In genomic region chr17:30831257-30831656, GRCh38 we compare ENCODE assay signal across 8 cellular contexts. TPM values are rescaled to one million over a fixed set of nuclear protein-coding genes. Genes with fewer than 3 reads are reported as not detected.
DNase-seq lines count a peak whose midpoint lies in the region; ATAC-seq and TF ChIP-seq lines count a peak whose summit lies in the region.

No MANE protein-coding gene starts in this region.

- H3F3A ChIP-seq in SK-N-SH (replicated peaks; ENCODE audit: insufficient read depth) (peaks cover 7% of the 10 kb centered on the region), PC-3 (ENCODE audit: low read length, unreplicated experiment) (no peaks in the 10 kb centered on the region)

- H3K9ac ChIP-seq in SK-N-SH (peak overlapping the region; percentile 91; the same call in 1 of the 2 replicates), PC-3 (ENCODE audit: low read length) (peak overlapping the region; percentile 99), muscle layer of colon (ENCODE audit: low read length) (peak overlapping the region; percentile 25)

- H3K79me2 ChIP-seq in SK-N-SH (ENCODE audit: insufficient read depth) (peaks cover 39% of the 10 kb centered on the region), PC-3 (ENCODE audit: low read length) (peaks cover 34% of the 10 kb centered on the region)

- H2AFZ ChIP-seq in SK-N-SH (ENCODE audit: low read depth) = peak overlapping the region; percentile 98
- peak overlapping the region; percentile 87 for H2AFZ ChIP-seq in PC-3 (ENCODE audit: low read length)

- POLR2A ChIA-PET in SK-N-SH (lab: Yijun Ruan, JAX) = no interaction called here
- POLR2A ChIA-PET in PC-3 (lab: Charles Lee; ENCODE audit: unreplicated experiment) = no interaction called here

- no peak for TF ChIP-seq CTCF in SK-N-SH (IDR thresholded peaks at IDR 0.05)
- TF ChIP-seq CTCF in PC-3 (conservative IDR thresholded peaks at IDR 0.05; ENCODE audit: low read depth, low read length) = no peak

- no TSS peak for BruUV-seq in PC-3 (replicated peaks; lab: Mats Ljungman, UMichigan)

- peak; percentile 30 for DNase-seq in SK-N-SH
- DNase-seq in PC-3 = no peak
- DNase-seq in nucleus accumbens (lab: John Stamatoyannopoulos, UW) = no peak
- DNase-seq in SW480 (ENCODE audit: low spot score) = no peak
- no peak for DNase-seq in NCI-H128 (lab: John Stamatoyannopoulos, UW; ENCODE audit: unreplicated experiment)

- TF ChIP-seq EP300 in SK-N-SH (IDR thresholded peaks at IDR 0.05; ENCODE audit: borderline replicate concordance in 1 of 2, low read depth in 1 of 2, low read length in 1 of 2) = no peak

- H3K9me3 ChIP-seq in SK-N-SH (no peaks in the 10 kb centered on the region), PC-3 (ENCODE audit: low read length) (no peaks in the 10 kb centered on the region), ectodermal cell (ENCODE audit: control insufficient read depth, low read length) (no peaks in the 10 kb centered on the region), muscle layer of colon (ENCODE audit: low read length) (no peaks in the 10 kb centered on the region)

- peaks cover 0 to 2% of the 10 kb centered on the region in 2 experiments for H3K36me3 ChIP-seq in SK-N-SH (replicated peaks in 1 of 2; ENCODE audit: control insufficient read depth in 1 of 2, insufficient read depth in 2 of 2, low read length in 1 of 2)
- no peaks in the 10 kb centered on the region; the same call in 1 of the 2 replicates for H3K36me3 ChIP-seq in PC-3 (ENCODE audit: low read depth, low read length)
- peaks cover 4% of the 10 kb centered on the region for H3K36me3 ChIP-seq in ectodermal cell (ENCODE audit: control insufficient read depth, insufficient read depth, low read length)
- H3K36me3 ChIP-seq in muscle layer of colon (ENCODE audit: insufficient read depth, low read length) = no peaks in the 10 kb centered on the region

- peak overlapping the region; percentile 35 to 72 for H3K27ac ChIP-seq in SK-N-SH (ENCODE audit: low read depth in 2 of 2, low read length in 1 of 2)
- H3K27ac ChIP-seq in PC-3 (ENCODE audit: low read length) = peak overlapping the region; percentile 29; the same call in 1 of the 2 replicates
- H3K27ac ChIP-seq in ectodermal cell (ENCODE audit: insufficient read depth, low read depth, low read length, poor library complexity, severe bottlenecking) = peak overlapping the region; percentile 86
- no peak overlapping the region for H3K27ac ChIP-seq in muscle layer of colon (ENCODE audit: low read depth, low read length)

- H3K4me2 ChIP-seq in SK-N-SH (peak overlapping the region; percentile 88), PC-3 (ENCODE audit: low read length) (peak overlapping the region; percentile 90)

- H3K4me1 ChIP-seq in SK-N-SH (ENCODE audit: control insufficient read depth in 1 of 2, insufficient read depth in 2 of 2, low read depth in 1 of 2, low read length in 1 of 2) (peaks cover 0 to 14% of the 10 kb centered on the region in 2 experiments; a peak in 2 of 4 replicates), PC-3 (ENCODE audit: insufficient read depth, low read length) (peaks cover 12% of the 10 kb centered on the region), ectodermal cell (ENCODE audit: control insufficient read depth, insufficient read depth, low read length) (peaks cover 7% of the 10 kb centered on the region), muscle layer of colon (ENCODE audit: insufficient read depth, low read length) (peaks cover 16% of the 10 kb centered on the region)

- no peak; the same call in 2 of the 3 replicates for ATAC-seq in SK-N-SH treated with all-trans-retinoic acid at 6 μM for 48 hours
- ATAC-seq in PC-3 = no peak

- H3K27me3 ChIP-seq in SK-N-SH (ENCODE audit: insufficient read depth) = no peaks in the 10 kb centered on the region
- no peaks in the 10 kb centered on the region for H3K27me3 ChIP-seq in PC-3 (ENCODE audit: low read length)
- no peaks in the 10 kb centered on the region for H3K27me3 ChIP-seq in ectodermal cell (ENCODE audit: control insufficient read depth, insufficient read depth, low read length, poor library complexity, severe bottlenecking)
- no peaks in the 10 kb centered on the region for H3K27me3 ChIP-seq in muscle layer of colon (ENCODE audit: control insufficient read depth in 1 of 2, insufficient read depth in 2 of 2, low read length in 2 of 2)

- 51% methylated on average over 13 of the region's 13 CpGs for WGBS in SK-N-SH (ENCODE audit: low lambda C conversion rate)
- 40 to 41% methylated on average over 13 of the region's 13 CpGs for WGBS in ectodermal cell, 2 experiments

- intact Hi-C loops in PC-3 (cut with micrococcal nuclease) = no loop called here

- H3K4me3 ChIP-seq in SK-N-SH (ENCODE audit: low read depth in 2 of 2, low read length in 1 of 2) (peak overlapping the region; percentile 78 to 90), PC-3 (ENCODE audit: low read length) (peak overlapping the region; percentile 93), ectodermal cell (ENCODE audit: insufficient read depth, low read depth, low read length) (peak overlapping the region; percentile 95), muscle layer of colon (ENCODE audit: low read depth in 1 of 2, low read length in 2 of 2) (peak overlapping the region; percentile 85 to 98)

- H3K9me2 ChIP-seq in SK-N-SH (no peaks in the 10 kb centered on the region), PC-3 (replicated peaks; ENCODE audit: low read length) (no peaks in the 10 kb centered on the region)

- TF ChIP-seq RAD21 in SK-N-SH (IDR thresholded peaks at IDR 0.05; ENCODE audit: low read length) = no peak

- H4K20me1 ChIP-seq in SK-N-SH (ENCODE audit: insufficient read depth) (no peaks in the 10 kb centered on the region), PC-3 (ENCODE audit: low read length) (no peaks in the 10 kb centered on the region)

- CTCF ChIA-PET in SK-N-SH (lab: Yijun Ruan, JAX) (interaction anchor here (0.9 kb wide), 1 partner anchor 9 kb away, joined by 3 read pairs; no protein-coding TSS in a partner anchor), PC-3 (lab: Charles Lee) (no interaction called here)

TF ChIP-seq in SK-N-SH, 30 proteins besides CTCF, POLR2A, EP300 and RAD21 (continues in another document):
- TF ChIP-seq FOXM1 (IDR thresholded peaks at IDR 0.05; ENCODE audit: low read depth) = no peak
- no peak for TF ChIP-seq GABPA (IDR thresholded peaks at IDR 0.05; ENCODE audit: low read depth)
- no peak for TF ChIP-seq NFIC (IDR thresholded peaks at IDR 0.05; ENCODE audit: borderline replicate concordance)
- no peak for TF ChIP-seq MAX (IDR thresholded peaks at IDR 0.05; ENCODE audit: low read depth)

TF ChIP-seq in SK-N-SH treated with all-trans-retinoic acid at 6 μM for 48 hours, 23 proteins besides CTCF, POLR2A, EP300 and RAD21:
- TF ChIP-seq ZNF8 (CRISPR knock-in tag; IDR thresholded peaks at IDR 0.05) = no peak
- TF ChIP-seq TCF4 (CRISPR knock-in tag; IDR thresholded peaks at IDR 0.05; ENCODE audit: borderline replicate concordance) = no peak
- TF ChIP-seq PPARA (CRISPR knock-in tag; IDR thresholded peaks at IDR 0.05; ENCODE audit: borderline replicate concordance) = no peak
- no peak for TF ChIP-seq CREB5 (CRISPR knock-in tag; IDR thresholded peaks at IDR 0.05; ENCODE audit: low read depth)
- no peak for TF ChIP-seq ESRRG (CRISPR knock-in tag; IDR thresholded peaks at IDR 0.05)
- TF ChIP-seq ZFP3 (CRISPR knock-in tag; IDR thresholded peaks at IDR 0.05) = no peak
- TF ChIP-seq POU6F1 (CRISPR knock-in tag; IDR thresholded peaks at IDR 0.05; ENCODE audit: borderline replicate concordance, low read depth) = no peak
- TF ChIP-seq OSR1 (CRISPR knock-in tag; IDR thresholded peaks at IDR 0.05) = no peak
- TF ChIP-seq RARB (CRISPR knock-in tag; IDR thresholded peaks at IDR 0.05) = no peak
- TF ChIP-seq CSDC2 (CRISPR knock-in tag; IDR thresholded peaks at IDR 0.05) = no peak
- no peak for TF ChIP-seq ISL1 (CRISPR knock-in tag; IDR thresholded peaks at IDR 0.05)
- TF ChIP-seq ZC3H10 (CRISPR knock-in tag; IDR thresholded peaks at IDR 0.05) = no peak
TF ChIP-seq in SK-N-SH treated with all-trans-retinoic acid at 6 μM for 48 hours: peak in this region for 0.

RNA-seq across cellular contexts. Expression of gene ATAD5, which starts 0.5 kb away (rescaled TPM):
- 0.66 and 0.75 TPM in 2 replicates for polyA plus RNA-seq in SK-N-SH (2012; rRNA removed)
- 0.73 and 0.77 TPM in 2 replicates for polyA plus RNA-seq in SK-N-SH (2012; cell fraction: cytosol; rRNA removed)
- 1.2 and 1.8 TPM in 2 replicates for polyA plus RNA-seq in SK-N-SH (2012; cell fraction: nucleus; rRNA removed)
- total RNA-seq in PC-3 (2014; rRNA removed) = 4.2 and 5.4 TPM in 2 replicates
- 24.2 TPM for polyA plus RNA-seq in ectodermal cell (2013, experiment 1 of 4)
- 25.4 TPM for polyA plus RNA-seq in ectodermal cell (2013, experiment 2 of 4)
- 20.2 TPM for polyA plus RNA-seq in ectodermal cell (2013, experiment 3 of 4)
- 19.5 TPM for polyA plus RNA-seq in ectodermal cell (2013, experiment 4 of 4)

RNA-seq across cellular contexts. Expression of gene CRLF3, which starts 6.8 kb away (rescaled TPM):
- polyA plus RNA-seq in SK-N-SH (2012; rRNA removed) = 10.9 and 13.9 TPM in 2 replicates
- polyA plus RNA-seq in SK-N-SH (2012; cell fraction: cytosol; rRNA removed) = 15.6 and 16.6 TPM in 2 replicates
- polyA plus RNA-seq in SK-N-SH (2012; cell fraction: nucleus; rRNA removed) = 5.2 and 9.1 TPM in 2 replicates
- total RNA-seq in PC-3 (2014; rRNA removed) = 6.6 and 9.8 TPM in 2 replicates
- polyA plus RNA-seq in ectodermal cell (2013, experiment 1 of 4) = 16.0 TPM
- polyA plus RNA-seq in ectodermal cell (2013, experiment 2 of 4) = 16.2 TPM
- 12.0 TPM for polyA plus RNA-seq in ectodermal cell (2013, experiment 3 of 4)
- polyA plus RNA-seq in ectodermal cell (2013, experiment 4 of 4) = 14.2 TPM

Comparison
In these comparisons a context has a peak if more than half of its experiments do, and no peak if none do; other contexts are left out.
1. H3K9ac ChIP-seq: peak in every context shown above with its lines; median percentile 99 in PC-3; 91 in SK-N-SH; 25 in muscle layer of colon.